ENCODE assay signal across 28 cellular contexts in genomic region chr19:31841755-31842154, GRCh38.
"Had no signal": no experiment of that assay in that cellular context is flagged by ENCODE, and none has a peak within 500 bp of the region (broad histone marks: within the 10 kb centered on the region; RNA-seq: fewer than 3 reads in every experiment).

No MANE protein-coding gene starts in this region.

- H3K27me3 ChIP-seq: stomach, suprapubic skin, testis, thyroid gland, tibial artery, tibial nerve, transverse colon, upper lobe of left lung, upper lobe of right lung, vagina had no signal

- H3K9me3 ChIP-seq: suprapubic skin, testis, thoracic aorta, thyroid gland, upper lobe of right lung, vagina had no signal

- DNase-seq: stimulated activated CD4-positive, alpha-beta T cell treated with anti-CD3 and anti-CD28 coated beads, Interleukin-2, amount 100 ng/mL, for 48 hours; stimulated activated CD4-positive, alpha-beta T cell treated with anti-CD3 and anti-CD28 coated beads, Interleukin-4, amount 100 ng/mL, for 1 hour; stimulated activated CD4-positive, alpha-beta T cell treated with anti-CD3 and anti-CD28 coated beads, Interleukin-4, amount 100 ng/mL, for 24 hours; stimulated activated CD4-positive, alpha-beta T cell treated with anti-CD3 and anti-CD28 coated beads, Interleukin-4, amount 100 ng/mL, for 4 hours; stimulated activated CD8-positive, alpha-beta memory T cell treated with anti-CD3 and anti-CD28 coated beads, Interleukin-4, amount 100 ng/mL, for 48 hours; stimulated activated naive B cell treated with anti-CD40 and anti-IgM and Interleukin-4, amounts not matched to agents 10 μg/mL and 1 μg/mL and 100 μg/mL, for 72 hours; stimulated activated naive CD4-positive, alpha-beta T cell; stimulated activated naive CD4-positive, alpha-beta T cell treated with Interleukin-2 at 50 U/mL for 16 hours; stimulated activated naive CD8-positive, alpha-beta T cell treated with anti-CD3 and anti-CD28 coated beads, Interleukin-15, amount 100 ng/mL, for 72 hours; stimulated activated naive CD8-positive, alpha-beta T cell treated with anti-CD3 and anti-CD28 coated beads, Interleukin-15, Interleukin-2, amounts not matched to agents 100 U/mL and 50 U/mL, for 24 hours; stomach; substantia nigra; testis; thyroid gland; tibial artery; transverse colon; trophoblast cell; upper lobe of left lung; upper lobe of right lung had no signal

- H3K36me3 Mint-ChIP-seq: stimulated activated effector memory CD8-positive, alpha-beta T cell treated with anti-CD3 and anti-CD28 coated beads, Interleukin-12 subunit alpha, Interleukin-12 subunit beta, amount 100 ng/mL, for 72 hours; stimulated activated memory B cell treated with anti-CD40 and anti-IgM and Interleukin-4, amounts not matched to agents 10 μg/mL and 1 μg/mL and 100 μg/mL, for 72 hours; stimulated activated naive B cell treated with anti-CD40 and anti-IgM and Interleukin-4, amounts not matched to agents 10 μg/mL and 1 μg/mL and 100 μg/mL, for 72 hours; type B pancreatic cell had no signal

- H3K4me1 ChIP-seq: stomach, suprapubic skin, tibial artery, transverse colon, upper lobe of left lung, upper lobe of right lung, vagina had no signal

- H3K4me3 Mint-ChIP-seq: stimulated activated effector memory CD8-positive, alpha-beta T cell treated with anti-CD3 and anti-CD28 coated beads, Interleukin-12 subunit alpha, Interleukin-12 subunit beta, amount 100 ng/mL, for 72 hours; stimulated activated memory B cell treated with anti-CD40 and anti-IgM and Interleukin-4, amounts not matched to agents 10 μg/mL and 1 μg/mL and 100 μg/mL, for 72 hours; stimulated activated naive B cell treated with anti-CD40 and anti-IgM and Interleukin-4, amounts not matched to agents 10 μg/mL and 1 μg/mL and 100 μg/mL, for 72 hours; stimulated activated naive CD8-positive, alpha-beta T cell treated with anti-CD3 and anti-CD28 coated beads, Interleukin-15, amount 100 ng/mL, for 72 hours; stimulated activated naive CD8-positive, alpha-beta T cell treated with anti-CD3 and anti-CD28 coated beads, Interleukin-15, Interleukin-2, amounts not matched to agents 100 ng/mL and 50 ng/mL, for 24 hours; type B pancreatic cell had no signal

- FAIRE-seq: urothelium cell line had no signal

- H3K27ac Mint-ChIP-seq: stimulated activated effector memory CD8-positive, alpha-beta T cell treated with anti-CD3 and anti-CD28 coated beads, Interleukin-12 subunit alpha, Interleukin-12 subunit beta, amount 100 ng/mL, for 72 hours; stimulated activated memory B cell treated with anti-CD40 and anti-IgM and Interleukin-4, amounts not matched to agents 10 μg/mL and 1 μg/mL and 100 μg/mL, for 72 hours; stimulated activated naive B cell treated with anti-CD40 and anti-IgM and Interleukin-4, amounts not matched to agents 10 μg/mL and 1 μg/mL and 100 μg/mL, for 72 hours; stimulated activated naive CD8-positive, alpha-beta T cell treated with anti-CD3 and anti-CD28 coated beads, Interleukin-15, amount 100 ng/mL, for 72 hours; stimulated activated naive CD8-positive, alpha-beta T cell treated with anti-CD3 and anti-CD28 coated beads, Interleukin-15, Interleukin-2, amounts not matched to agents 100 ng/mL and 50 ng/mL, for 24 hours; type B pancreatic cell had no signal

- H3K27ac ChIP-seq: stomach, suprapubic skin, testis, thoracic aorta, thyroid gland, tibial artery, tibial nerve, transverse colon, upper lobe of left lung, upper lobe of right lung, vagina had no signal

- ATAC-seq: stimulated activated effector memory CD8-positive, alpha-beta T cell treated with anti-CD3 and anti-CD28 coated beads, Interleukin-12 subunit alpha, Interleukin-12 subunit beta, amount 100 ng/mL, for 72 hours; stimulated activated memory B cell treated with anti-CD40 and anti-IgM and Interleukin-4, amounts not matched to agents 10 μg/mL and 1 μg/mL and 100 μg/mL, for 72 hours; stimulated activated naive B cell treated with anti-CD40 and anti-IgM and Interleukin-4, amounts not matched to agents 10 μg/mL and 1 μg/mL and 100 μg/mL, for 72 hours; stimulated activated naive CD8-positive, alpha-beta T cell treated with anti-CD3 and anti-CD28 coated beads, Interleukin-15, amount 100 ng/mL, for 72 hours; stimulated activated naive CD8-positive, alpha-beta T cell treated with anti-CD3 and anti-CD28 coated beads, Interleukin-15, Interleukin-2, amounts not matched to agents 100 U/mL and 50 U/mL, for 24 hours; upper lobe of right lung had no signal

- H3K4me3 ChIP-seq: stomach, suprapubic skin, testis, thoracic aorta, thyroid gland, tibial artery, tibial nerve, transverse colon, upper lobe of left lung, upper lobe of right lung, vagina had no signal

- H3K9me3 Mint-ChIP-seq: type B pancreatic cell had no signal

- H3K27me3 Mint-ChIP-seq: stimulated activated memory B cell treated with anti-CD40 and anti-IgM and Interleukin-4, amounts not matched to agents 10 μg/mL and 1 μg/mL and 100 μg/mL, for 72 hours; stimulated activated naive B cell treated with anti-CD40 and anti-IgM and Interleukin-4, amounts not matched to agents 10 μg/mL and 1 μg/mL and 100 μg/mL, for 72 hours; stimulated activated naive CD8-positive, alpha-beta T cell treated with anti-CD3 and anti-CD28 coated beads, Interleukin-15, Interleukin-2, amounts not matched to agents 100 ng/mL and 50 ng/mL, for 24 hours had no signal

- H3K4me1 Mint-ChIP-seq: stimulated activated effector memory CD8-positive, alpha-beta T cell treated with anti-CD3 and anti-CD28 coated beads, Interleukin-12 subunit alpha, Interleukin-12 subunit beta, amount 100 ng/mL, for 72 hours; stimulated activated memory B cell treated with anti-CD40 and anti-IgM and Interleukin-4, amounts not matched to agents 10 μg/mL and 1 μg/mL and 100 μg/mL, for 72 hours; stimulated activated naive B cell treated with anti-CD40 and anti-IgM and Interleukin-4, amounts not matched to agents 10 μg/mL and 1 μg/mL and 100 μg/mL, for 72 hours; stimulated activated naive CD8-positive, alpha-beta T cell treated with anti-CD3 and anti-CD28 coated beads, Interleukin-15, amount 100 ng/mL, for 72 hours had no signal

- H3K36me3 ChIP-seq: stomach, suprapubic skin, thoracic aorta, thyroid gland, tibial artery, tibial nerve, transverse colon, upper lobe of left lung, upper lobe of right lung, vagina had no signal
